15 cellular contexts compared by ENCODE assay signal in genomic region chr22:27336151-27337090, GRCh38.
"Had no signal": no experiment of that assay in that cellular context is flagged by ENCODE, and none has a peak within 500 bp of the region (broad histone marks: within the 10 kb centered on the region; RNA-seq: fewer than 3 reads in every experiment).

No MANE protein-coding gene starts in this region.

- H3K9me3 ChIP-seq: body of pancreas, suprapubic skin, upper lobe of right lung had no signal

- H3K27me3 ChIP-seq: body of pancreas, upper lobe of right lung had no signal

- H3K4me1 ChIP-seq: suprapubic skin had no signal

- H3K36me3 ChIP-seq: left lung, suprapubic skin, upper lobe of right lung had no signal

- ATAC-seq: activated CD8-positive, alpha-beta T cell treated with anti-CD3 and anti-CD28 coated beads for 36 hours; activated naive CD8-positive, alpha-beta T cell treated with anti-CD3 and anti-CD28 coated beads, Interleukin-2, amount 50 U/mL, for 24 hours; body of pancreas; left lung; stimulated activated naive CD8-positive, alpha-beta T cell treated with anti-CD3 and anti-CD28 coated beads, Interleukin-15, Interleukin-2, amounts not matched to agents 100 U/mL and 50 U/mL, for 24 hours; upper lobe of right lung had no signal

- DNase-seq: activated CD4-positive, alpha-beta T cell treated with anti-CD3 and anti-CD28 coated beads for 4 hours; activated CD8-positive, alpha-beta memory T cell treated with anti-CD3 and anti-CD28 coated beads, Interleukin-2, amount 50 U/mL, for 4 hours; activated CD8-positive, alpha-beta T cell treated with anti-CD3 and anti-CD28 coated beads for 36 hours; activated naive CD4-positive, alpha-beta T cell; activated naive CD8-positive, alpha-beta T cell treated with anti-CD3 and anti-CD28 coated beads, Interleukin-2, amount 50 U/mL, for 24 hours; body of pancreas; effector memory CD4-positive, alpha-beta T cell; left lung; mesendoderm; nephron progenitor cell; stimulated activated CD4-positive, alpha-beta T cell treated with anti-CD3 and anti-CD28 coated beads, Interleukin-4, amount 100 ng/mL, for 1 hour; stimulated activated CD8-positive, alpha-beta memory T cell treated with anti-CD3 and anti-CD28 coated beads, Interleukin-4, amount 100 ng/mL, for 48 hours; stimulated activated naive CD8-positive, alpha-beta T cell treated with anti-CD3 and anti-CD28 coated beads, Interleukin-15, Interleukin-2, amounts not matched to agents 100 U/mL and 50 U/mL, for 24 hours; upper lobe of right lung had no signal

- H3K27ac ChIP-seq: body of pancreas, left lung, suprapubic skin, upper lobe of right lung had no signal

- H3K4me3 ChIP-seq: body of pancreas, left lung, suprapubic skin, upper lobe of right lung had no signal
